ENCODE assay signal across 8 cellular contexts in the genomic region with DNA sequence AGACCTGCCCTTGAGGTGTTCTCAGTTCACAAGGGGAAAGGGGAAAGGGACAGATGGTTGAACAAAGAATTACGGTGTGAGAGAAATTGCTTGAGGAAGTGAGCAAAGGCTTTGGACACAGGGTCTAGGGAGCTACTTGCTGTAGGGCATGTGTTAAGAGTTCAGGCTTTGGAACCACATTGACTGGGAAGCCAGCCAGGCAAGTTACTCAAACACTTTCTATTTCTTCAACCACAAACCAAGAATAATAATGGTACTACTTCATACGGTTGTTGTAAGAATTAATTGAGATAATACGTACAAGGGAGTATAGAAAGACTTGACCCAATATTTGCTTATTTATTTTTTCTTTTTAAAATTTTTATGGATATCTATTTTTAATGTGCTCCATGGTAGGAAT. TPM values are rescaled to one million over a fixed set of nuclear protein-coding genes. Genes with fewer than 3 reads are reported as not detected.
DNase-seq lines count a peak whose midpoint lies in the region; ATAC-seq and TF ChIP-seq lines count a peak whose summit lies in the region.

No MANE protein-coding gene starts in this region.

- no peak for TF ChIP-seq CTCF in CD14-positive monocyte (IDR thresholded peaks at IDR 0.05)
- no peak for TF ChIP-seq CTCF in right lobe of liver (IDR thresholded peaks at IDR 0.05)

- H3K4me3 ChIP-seq in adipocyte (ENCODE audit: low read length) (peak overlapping the region; percentile 7), right lobe of liver (no peak overlapping the region)

- H3K4me1 Mint-ChIP-seq in CD14-positive monocyte: peaks cover 57% of the 10 kb centered on the region
- H3K4me1 Mint-ChIP-seq in activated T-cell treated with anti-CD3 and anti-CD28 coated beads, Interleukin-2, amount 50 U/mL, for 4 hours (ENCODE audit: low read depth): no peaks in the 10 kb centered on the region
- H3K4me1 Mint-ChIP-seq in stimulated activated effector memory CD8-positive, alpha-beta T cell treated with anti-CD3 and anti-CD28 coated beads, Interleukin-12 subunit alpha, Interleukin-12 subunit beta, amount 100 ng/mL, for 72 hours: no peaks in the 10 kb centered on the region

- H3K27ac Mint-ChIP-seq in CD14-positive monocyte: peak overlapping the region in 5 of 7 donors; percentile 85 to 92 (median 87)
- no peak overlapping the region for H3K27ac Mint-ChIP-seq in stimulated activated effector memory CD8-positive, alpha-beta T cell treated with anti-CD3 and anti-CD28 coated beads, Interleukin-12 subunit alpha, Interleukin-12 subunit beta, amount 100 ng/mL, for 72 hours

- peak overlapping the region; percentile 10 for H3K9ac ChIP-seq in adipocyte (ENCODE audit: low read length)

- H3K4me3 Mint-ChIP-seq in CD14-positive monocyte: peak overlapping the region in 1 of 2 donors; percentile 60
- H3K4me3 Mint-ChIP-seq in activated T-cell treated with anti-CD3 and anti-CD28 coated beads, Interleukin-2, amount 50 U/mL, for 4 hours: no peak overlapping the region
- no peak overlapping the region for H3K4me3 Mint-ChIP-seq in stimulated activated effector memory CD8-positive, alpha-beta T cell treated with anti-CD3 and anti-CD28 coated beads, Interleukin-12 subunit alpha, Interleukin-12 subunit beta, amount 100 ng/mL, for 72 hours

- H3K36me3 ChIP-seq in adipocyte (ENCODE audit: control insufficient read depth, insufficient read depth, low read length, severe bottlenecking): peaks cover 2% of the 10 kb centered on the region
- H3K36me3 ChIP-seq in right lobe of liver: no peaks in the 10 kb centered on the region

- peak; percentile 59 for DNase-seq in CD14-positive monocyte (ENCODE audit: low spot score)
- peak; percentile 91 for DNase-seq in adipocyte (ENCODE audit: low read depth)
- DNase-seq in right lobe of liver: peak in 2 of 3 donors; percentile 43 to 74
- DNase-seq in activated T-cell treated with anti-CD3 and anti-CD28 coated beads, Interleukin-2, amount 50 U/mL, for 4 hours: no peak
- DNase-seq in stimulated activated effector memory CD8-positive, alpha-beta T cell treated with anti-CD3 and anti-CD28 coated beads, Interleukin-12 subunit alpha, Interleukin-12 subunit beta, amount 100 ng/mL, for 72 hours (ENCODE audit: low spot score in 2 of 2): no peak
- DNase-seq in NCI-H187 treated with DMSO at 0.1 percent for 48 hours (lab: John Stamatoyannopoulos, UW): no peak

- H3K27me3 ChIP-seq in adipocyte (replicated peaks; ENCODE audit: control insufficient read depth, insufficient read depth, low read length): no peaks in the 10 kb centered on the region
- H3K27me3 ChIP-seq in right lobe of liver: no peaks in the 10 kb centered on the region

- WGBS in right lobe of liver (ENCODE audit: insufficient coverage, low coverage, low lambda C conversion rate, missing lambda C conversion rate): 12% methylated on average over 3 of the region's 3 CpGs

- H3K4me1 ChIP-seq in adipocyte (ENCODE audit: control insufficient read depth, insufficient read depth, low read length) (peaks cover 78% of the 10 kb centered on the region), right lobe of liver (peaks cover 0 to 69% (median 27%) of the 10 kb centered on the region in 4 donors)

- H3K36me3 Mint-ChIP-seq in CD14-positive monocyte: peaks cover 0 to 8% of the 10 kb centered on the region in 2 donors
- no peaks in the 10 kb centered on the region for H3K36me3 Mint-ChIP-seq in activated T-cell treated with anti-CD3 and anti-CD28 coated beads, Interleukin-2, amount 50 U/mL, for 4 hours (ENCODE audit: insufficient read depth)
- H3K36me3 Mint-ChIP-seq in stimulated activated effector memory CD8-positive, alpha-beta T cell treated with anti-CD3 and anti-CD28 coated beads, Interleukin-12 subunit alpha, Interleukin-12 subunit beta, amount 100 ng/mL, for 72 hours: peaks cover 3% of the 10 kb centered on the region

- no peaks in the 10 kb centered on the region for H3K9me3 ChIP-seq in adipocyte (ENCODE audit: control insufficient read depth, low read length)
- H3K9me3 ChIP-seq in right lobe of liver: no peaks in the 10 kb centered on the region

- no peak for TF ChIP-seq POLR2A in right lobe of liver (IDR thresholded peaks at IDR 0.05)

- no peaks in the 10 kb centered on the region for H3K9me3 Mint-ChIP-seq in CD14-positive monocyte
- no peaks in the 10 kb centered on the region for H3K9me3 Mint-ChIP-seq in activated T-cell treated with anti-CD3 and anti-CD28 coated beads, Interleukin-2, amount 50 U/mL, for 4 hours
- H3K9me3 Mint-ChIP-seq in stimulated activated effector memory CD8-positive, alpha-beta T cell treated with anti-CD3 and anti-CD28 coated beads, Interleukin-12 subunit alpha, Interleukin-12 subunit beta, amount 100 ng/mL, for 72 hours: no peaks in the 10 kb centered on the region

- peaks cover 0 to 4% (median 0%) of the 10 kb centered on the region in 3 donors for H3K27me3 Mint-ChIP-seq in CD14-positive monocyte (ENCODE audit: low read depth in 3 of 3)
- H3K27me3 Mint-ChIP-seq in activated T-cell treated with anti-CD3 and anti-CD28 coated beads, Interleukin-2, amount 50 U/mL, for 4 hours (ENCODE audit: low read depth): no peaks in the 10 kb centered on the region

- peak overlapping the region in 1 of 3 donors; percentile 61 for H3K27ac ChIP-seq in right lobe of liver

- ATAC-seq in GM21423 (IDR thresholded peaks at IDR 0.05; ENCODE audit: unreplicated experiment) (peak; percentile 96), HG03565 (IDR thresholded peaks at IDR 0.05; ENCODE audit: unreplicated experiment) (peak; percentile 92), right lobe of liver (peak; percentile 56 to 68 (median 59))
- no peak for ATAC-seq in activated T-cell treated with anti-CD3 and anti-CD28 coated beads, Interleukin-2, amount 50 U/mL, for 4 hours
- no peak for ATAC-seq in stimulated activated effector memory CD8-positive, alpha-beta T cell treated with anti-CD3 and anti-CD28 coated beads, Interleukin-12 subunit alpha, Interleukin-12 subunit beta, amount 100 ng/mL, for 72 hours

- intact Hi-C loops in CD14-positive monocyte (cut with micrococcal nuclease): no loop called here
- intact Hi-C loops in right lobe of liver (cut with DNase I): no loop called here

RNA-seq across cellular contexts. Expression of a gene that starts 26.6 kb away (rescaled TPM):
- polyA plus RNA-seq in CD14-positive monocyte: 1 to 10 TPM; 6.7 to 9.9 TPM
- total RNA-seq in right lobe of liver: 100 to 1,000 TPM; 108 to 171 (median 123) TPM
- total RNA-seq in activated T-cell treated with anti-CD3 and anti-CD28 coated beads, Interleukin-2, amount 50 U/mL, for 4 hours: 10 to 100 TPM; 11.3 to 15.9 (median 11.5) TPM

Comparison
In these comparisons a context has a peak if more than half of its experiments do, and no peak if none do; other contexts are left out.
1. DNase-seq: peak in CD14-positive monocyte (single experiment), adipocyte (single experiment) and right lobe of liver (2 of 3); none in activated T-cell treated with anti-CD3 and anti-CD28 coated beads, Interleukin-2, amount 50 U/mL, for 4 hours (single experiment), stimulated activated effector memory CD8-positive, alpha-beta T cell treated with anti-CD3 and anti-CD28 coated beads, Interleukin-12 subunit alpha, Interleukin-12 subunit beta, amount 100 ng/mL, for 72 hours (0 of 2) and NCI-H187 treated with DMSO at 0.1 percent for 48 hours (single experiment).
2. ATAC-seq: peak in GM21423 (single experiment), HG03565 (single experiment) and right lobe of liver (4 of 4); none in activated T-cell treated with anti-CD3 and anti-CD28 coated beads, Interleukin-2, amount 50 U/mL, for 4 hours (0 of 2) and stimulated activated effector memory CD8-positive, alpha-beta T cell treated with anti-CD3 and anti-CD28 coated beads, Interleukin-12 subunit alpha, Interleukin-12 subunit beta, amount 100 ng/mL, for 72 hours (single experiment).
3. RNA of a gene that starts 26.6 kb away (total RNA-seq): 108 to 171 TPM in right lobe of liver; 11.3 to 15.9 TPM in activated T-cell treated with anti-CD3 and anti-CD28 coated beads, Interleukin-2, amount 50 U/mL, for 4 hours; every median in the first group is over 4 times any median in the second.